1 cellular context compared by ENCODE assay signal in genomic region chr14:68775614-68776126, GRCh38.
TF ChIP-seq lines count a peak whose summit lies in the region.

No MANE protein-coding gene starts in this region.

TF ChIP-seq in A549, 52 proteins besides CTCF, POLR2A, EP300 and RAD21 (continued from another document):
- TF ChIP-seq E2F6 (IDR thresholded peaks at IDR 0.05; ENCODE audit: borderline replicate concordance, low read depth) (no peak), BHLHE40 (IDR thresholded peaks at IDR 0.05; ENCODE audit: low read depth, low read length) (no peak), NFE2L2 (conservative IDR thresholded peaks at IDR 0.05; ENCODE audit: low read length) (no peak), RFX5 (IDR thresholded peaks at IDR 0.05) (no peak), RCOR1 (IDR thresholded peaks at IDR 0.05; ENCODE audit: low read depth, low read length) (no peak)
